In the genomic region with DNA sequence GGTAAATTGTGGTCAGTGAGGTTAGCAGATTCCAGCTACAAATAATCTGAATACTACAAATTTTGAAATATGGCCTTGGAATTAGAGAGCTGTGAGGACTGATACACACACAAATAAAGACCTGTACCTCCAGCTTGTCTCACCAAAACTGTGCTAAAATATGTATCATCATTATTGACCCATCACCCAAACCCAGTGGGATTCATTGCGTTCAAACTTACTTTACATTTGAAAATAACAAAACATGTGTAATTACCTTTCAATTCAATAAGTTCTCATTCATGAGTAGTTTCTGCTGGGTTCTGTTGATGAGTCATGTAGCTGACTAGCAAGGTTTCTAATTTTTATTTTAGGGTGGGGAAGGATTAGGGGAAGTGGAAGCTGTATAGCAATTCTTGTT, we compare ENCODE assay signal across 18 cellular contexts.
A peak's percentile ranks its signal among the peaks of the same experiment; 100 is the strongest.
DNase-seq lines count a peak whose midpoint lies in the region; ATAC-seq and TF ChIP-seq lines count a peak whose summit lies in the region.
"Had no signal": no experiment of that assay in that cellular context is flagged by ENCODE, and none has a peak within 500 bp of the region (broad histone marks: within the 10 kb centered on the region; RNA-seq: fewer than 3 reads in every experiment).

No MANE protein-coding gene starts in this region.

- no peak overlapping the region for H3K4me3 Mint-ChIP-seq in mesothelial cell of epicardium
- no peak overlapping the region for H3K4me3 Mint-ChIP-seq in T-cell
- H3K4me3 Mint-ChIP-seq: activated CD4-positive, alpha-beta memory T cell treated with anti-CD3 and anti-CD28 coated beads for 36 hours; CD4-positive, alpha-beta memory T cell; neural crest cell; T-helper 1 cell treated with Interleukin-12 subunit alpha and Interleukin-12 subunit beta and Interleukin-4 antibody, amounts not matched to agents 30 μg/mL and 1 μg/mL, for 36 hours had no signal

- H3K4me1 Mint-ChIP-seq in mesothelial cell of epicardium (peaks cover 73% of the 10 kb centered on the region), T-cell (no peaks in the 10 kb centered on the region)
- H3K4me1 Mint-ChIP-seq: CD4-positive, alpha-beta memory T cell had no signal

- no peaks in the 10 kb centered on the region for H3K27me3 Mint-ChIP-seq in mesothelial cell of epicardium (ENCODE audit: low read depth)
- H3K27me3 Mint-ChIP-seq in T-cell: peaks cover 2 to 10% of the 10 kb centered on the region in 2 donors

- TF ChIP-seq CTCF in astrocyte of the spinal cord (IDR thresholded peaks at IDR 0.05; ENCODE audit: low read depth, low read length) (no peak), mesothelial cell of epicardium (IDR thresholded peaks at IDR 0.05; ENCODE audit: unreplicated experiment) (no peak)

- H3K36me3 Mint-ChIP-seq in mesothelial cell of epicardium: peaks cover 2% of the 10 kb centered on the region
- no peaks in the 10 kb centered on the region for H3K36me3 Mint-ChIP-seq in T-cell
- H3K36me3 Mint-ChIP-seq: activated CD4-positive, alpha-beta memory T cell treated with anti-CD3 and anti-CD28 coated beads for 36 hours; CD4-positive, alpha-beta memory T cell had no signal

- no peak overlapping the region for H3K4me3 ChIP-seq in astrocyte of the spinal cord (ENCODE audit: low read depth, low read length)
- H3K4me3 ChIP-seq: cardiac muscle cell, lower lobe of right lung, right lobe of liver, stomach had no signal

- CTCF ChIA-PET in T-cell (lab: Charles Lee): no interaction called here

- H3K27ac Mint-ChIP-seq in mesothelial cell of epicardium (peak overlapping the region; percentile 94), T-cell (no peak overlapping the region)
- H3K27ac Mint-ChIP-seq: activated CD4-positive, alpha-beta memory T cell treated with anti-CD3 and anti-CD28 coated beads for 36 hours; CD4-positive, alpha-beta memory T cell; T-helper 1 cell treated with Interleukin-12 subunit alpha and Interleukin-12 subunit beta and Interleukin-4 antibody, amounts not matched to agents 30 μg/mL and 1 μg/mL, for 36 hours had no signal

- ATAC-seq in HG03565 (IDR thresholded peaks at IDR 0.05; ENCODE audit: unreplicated experiment) (no peak), T-cell (replicated peaks in 1 of 4) (no peak), GM18873 (IDR thresholded peaks at IDR 0.05; ENCODE audit: low FRiP score, unreplicated experiment) (no peak)
- ATAC-seq: lower lobe of right lung, right lobe of liver had no signal

- H3K9me3 Mint-ChIP-seq in mesothelial cell of epicardium (peaks cover 3% of the 10 kb centered on the region), T-cell (no peaks in the 10 kb centered on the region)
- H3K9me3 Mint-ChIP-seq: activated CD4-positive, alpha-beta memory T cell treated with anti-CD3 and anti-CD28 coated beads for 36 hours; neural crest cell; T-helper 1 cell treated with Interleukin-12 subunit alpha and Interleukin-12 subunit beta and Interleukin-4 antibody, amounts not matched to agents 30 μg/mL and 1 μg/mL, for 36 hours had no signal

- POLR2A ChIA-PET in T-cell (lab: Charles Lee): no interaction called here

- in situ Hi-C loops in G401 (cut with HindIII; ENCODE audit: low sequenced_read_pairs): no loop called here
- in situ Hi-C loops in astrocyte of the spinal cord (cut with HindIII; ENCODE audit: low sequenced_read_pairs): no loop called here

- DNase-seq in G401 (ENCODE audit: low spot score) (peak; percentile 26), MV-4-11 (lab: John Stamatoyannopoulos, UW) (peak; percentile 74), astrocyte of the spinal cord (ENCODE audit: low read depth, low spot score) (peak; percentile 54), mesothelial cell of epicardium (ENCODE audit: low spot score in 2 of 2, unreplicated experiment in 2 of 2) (no peak), T-cell (no peak), NCI-H446 (lab: John Stamatoyannopoulos, UW) (no peak)
- DNase-seq: activated CD4-positive, alpha-beta memory T cell treated with anti-CD3 and anti-CD28 coated beads for 36 hours; activated effector memory CD4-positive, alpha-beta T cell treated with Interleukin-2 at 50 U/mL for 16 hours; CD4-positive, alpha-beta memory T cell; lower lobe of right lung; OCI-M1; right lobe of liver; stomach had no signal

Comparison
In these comparisons a context has a peak if more than half of its experiments do, and no peak if none do; other contexts are left out.
1. DNase-seq: peak in G401 (single experiment), MV-4-11 (single experiment) and astrocyte of the spinal cord (single experiment); none in mesothelial cell of epicardium (0 of 2), T-cell (0 of 34) and NCI-H446 (0 of 2).